ENCODE assay signal across 8 cellular contexts in genomic region chr15:52568569-52569243, GRCh38. TPM values are rescaled to one million over a fixed set of nuclear protein-coding genes. Genes with fewer than 3 reads are reported as not detected.
A peak's percentile ranks its signal among the peaks of the same experiment; 100 is the strongest.
DNase-seq lines count a peak whose midpoint lies in the region; ATAC-seq, FAIRE-seq and TF ChIP-seq lines count a peak whose summit lies in the region.

Gene ARPP19 (minus strand): TSS chr15:52569030. CDS start chr15:52568892, 138 bp downstream.

- TF ChIP-seq CTCF in WI38 (IDR thresholded peaks at IDR 0.05; ENCODE audit: low read depth, low read length): no peak
- TF ChIP-seq CTCF in bronchial epithelial cell (IDR thresholded peaks at IDR 0.05; ENCODE audit: insufficient read depth, low read length, severe bottlenecking): peak; percentile 38
- TF ChIP-seq CTCF in spleen (IDR thresholded peaks at IDR 0.05 in 8 of 11, conservative IDR thresholded peaks at IDR 0.05 in 3 of 11): peak in 7 of 11 experiments; percentile 14 to 52 (median 31)

- WGBS in spleen, 5 donors: 0 to 2% (median 0%) methylated on average over 40 to 75 of the region's 75 CpGs

- H3K36me3 ChIP-seq in bronchial epithelial cell (ENCODE audit: control insufficient read depth, insufficient read depth, low read length) (no peaks in the 10 kb centered on the region), spleen (no peaks in the 10 kb centered on the region)

- intact Hi-C loops in spleen (cut with DNase I; ENCODE audit: low total_unique reads): no loop called here

- no peak for FAIRE-seq in bronchial epithelial cell (lab: Jason Lieb, UNC)

- peak within 1 kb of the TSS; percentile 92 to 97 (median 94) for H3K27ac ChIP-seq in spleen

- H3K9me3 ChIP-seq in spleen: no peaks in the 10 kb centered on the region

- H3K4me3 ChIP-seq in WI38 (ENCODE audit: low read depth, low read length) (peak within 1 kb of the TSS; percentile 75), bronchial epithelial cell (ENCODE audit: low read depth, low read length) (peak within 1 kb of the TSS; percentile 73), spleen (peak within 1 kb of the TSS; percentile 42 to 82 (median 71))

- peak; percentile 89 for DNase-seq in ACHN
- peak; percentile 82 for DNase-seq in NCI-H2196 (lab: John Stamatoyannopoulos, UW; ENCODE audit: unreplicated experiment)
- DNase-seq in bronchial epithelial cell (ENCODE audit: low read depth): peak; percentile 88
- peak; percentile 98 for DNase-seq in iPS-NIHi7 (ENCODE audit: extremely low spot score)
- peak; percentile 96 for DNase-seq in spleen

- H3K27me3 ChIP-seq in bronchial epithelial cell (ENCODE audit: control insufficient read depth, insufficient read depth, low read length) (no peaks in the 10 kb centered on the region), spleen (replicated peaks in 1 of 7) (no peaks in the 10 kb centered on the region)

- in situ Hi-C loops in ACHN (cut with HindIII; ENCODE audit: low pct_ligation_motif_present, low pct_unique_long_range_greater_than_20kb, low sequenced_read_pairs): no loop called here

- H3K4me1 ChIP-seq in spleen: peaks cover 26 to 54% (median 40%) of the 10 kb centered on the region in 6 donors

- ATAC-seq in GM18870 (IDR thresholded peaks at IDR 0.05; ENCODE audit: unreplicated experiment): peak; percentile 59
- peak; percentile 73 for ATAC-seq in HG03135 (IDR thresholded peaks at IDR 0.05; ENCODE audit: unreplicated experiment)

- TF ChIP-seq POLR2A in spleen (IDR thresholded peaks at IDR 0.05): peak in 2 of 3 donors; percentile 11 to 38

RNA-seq across cellular contexts. Expression of gene ARPP19, which starts in this region (rescaled TPM):
- total RNA-seq in bronchial epithelial cell (116 and 150 TPM in 2 replicates), spleen (100 to 1,000 TPM in 5 of 7 donors, 10 to 100 TPM in 2; 95.9 to 132 (median 111) TPM)
- polyA plus RNA-seq in spleen: 10 to 100 TPM; 18.3 to 33.8 (median 23.4) TPM

Comparison
In these comparisons a context has a peak if more than half of its experiments do, and no peak if none do; other contexts are left out.
1. Peak in every context shown above with its lines: DNase-seq, ATAC-seq, H3K4me3 ChIP-seq and H3K27ac ChIP-seq.